1 cellular context compared by ENCODE assay signal in the genomic region with DNA sequence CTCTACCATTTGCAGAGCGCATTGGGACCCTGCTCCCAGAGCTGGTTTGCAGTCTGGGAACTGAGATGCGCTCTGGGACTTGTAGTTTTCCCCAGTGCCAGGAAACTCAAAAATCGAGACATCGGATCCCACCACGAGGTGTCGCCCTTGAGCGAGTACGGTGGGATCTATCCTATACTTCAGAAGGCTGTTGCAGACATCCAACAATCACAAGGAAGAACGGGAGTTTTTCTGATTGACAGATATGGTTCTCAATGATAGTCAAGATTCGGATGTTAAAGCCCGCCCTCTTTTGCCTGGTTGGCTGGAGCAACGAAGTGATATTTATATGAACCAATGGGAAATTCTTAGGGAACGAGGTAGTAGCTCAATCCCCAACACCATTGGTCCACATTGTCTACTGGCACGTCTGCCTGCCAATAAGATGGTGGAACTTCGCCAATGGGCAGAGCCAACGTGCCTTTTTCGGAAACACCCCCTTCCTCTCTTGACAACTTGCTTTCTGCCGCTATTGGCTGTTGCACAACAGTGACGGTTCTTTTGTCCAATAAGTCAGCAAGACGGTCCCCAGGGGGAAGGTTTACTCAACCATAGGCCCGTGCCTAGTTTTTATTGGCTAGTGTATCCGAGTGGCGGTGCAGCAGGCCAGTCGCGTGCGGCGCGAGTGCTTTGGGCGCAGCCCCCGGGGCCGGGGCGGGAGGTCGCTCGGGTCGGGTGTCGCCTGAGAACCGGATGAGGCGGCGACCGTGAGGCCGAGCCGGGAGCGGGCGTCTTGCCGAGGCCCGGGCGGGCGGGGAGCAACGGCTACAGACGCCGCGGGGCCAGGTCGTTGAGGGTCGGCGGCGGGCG.
A peak's percentile ranks its signal among the peaks of the same experiment; 100 is the strongest.
TF ChIP-seq lines count a peak whose summit lies in the region.

A gene (plus strand): TSS at position 724 of the 849 bp plus-strand sequence. CDS start 164 bp downstream, outside the sequence.

TF ChIP-seq in HEK293, 187 proteins besides CTCF, POLR2A, EP300 and RAD21 (continued from another document):
- TF ChIP-seq, protein P1, sequence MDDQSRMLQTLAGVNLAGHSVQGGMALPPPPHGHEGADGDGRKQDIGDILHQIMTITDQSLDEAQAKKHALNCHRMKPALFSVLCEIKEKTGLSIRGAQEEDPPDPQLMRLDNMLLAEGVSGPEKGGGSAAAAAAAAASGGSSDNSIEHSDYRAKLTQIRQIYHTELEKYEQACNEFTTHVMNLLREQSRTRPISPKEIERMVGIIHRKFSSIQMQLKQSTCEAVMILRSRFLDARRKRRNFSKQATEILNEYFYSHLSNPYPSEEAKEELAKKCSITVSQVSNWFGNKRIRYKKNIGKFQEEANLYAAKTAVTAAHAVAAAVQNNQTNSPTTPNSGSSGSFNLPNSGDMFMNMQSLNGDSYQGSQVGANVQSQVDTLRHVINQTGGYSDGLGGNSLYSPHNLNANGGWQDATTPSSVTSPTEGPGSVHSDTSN (CRISPR knock-in tag; IDR thresholded peaks at IDR 0.05), result peak; percentile 99
- TF ChIP-seq ZNF521 (tag by site-specific recombination; IDR thresholded peaks at IDR 0.05), result no peak
- no peak for TF ChIP-seq ZNF768 (tag by site-specific recombination; IDR thresholded peaks at IDR 0.05)
- peak; percentile 98 for TF ChIP-seq SP3 (tag by site-specific recombination; IDR thresholded peaks at IDR 0.05)
- TF ChIP-seq, protein P2, sequence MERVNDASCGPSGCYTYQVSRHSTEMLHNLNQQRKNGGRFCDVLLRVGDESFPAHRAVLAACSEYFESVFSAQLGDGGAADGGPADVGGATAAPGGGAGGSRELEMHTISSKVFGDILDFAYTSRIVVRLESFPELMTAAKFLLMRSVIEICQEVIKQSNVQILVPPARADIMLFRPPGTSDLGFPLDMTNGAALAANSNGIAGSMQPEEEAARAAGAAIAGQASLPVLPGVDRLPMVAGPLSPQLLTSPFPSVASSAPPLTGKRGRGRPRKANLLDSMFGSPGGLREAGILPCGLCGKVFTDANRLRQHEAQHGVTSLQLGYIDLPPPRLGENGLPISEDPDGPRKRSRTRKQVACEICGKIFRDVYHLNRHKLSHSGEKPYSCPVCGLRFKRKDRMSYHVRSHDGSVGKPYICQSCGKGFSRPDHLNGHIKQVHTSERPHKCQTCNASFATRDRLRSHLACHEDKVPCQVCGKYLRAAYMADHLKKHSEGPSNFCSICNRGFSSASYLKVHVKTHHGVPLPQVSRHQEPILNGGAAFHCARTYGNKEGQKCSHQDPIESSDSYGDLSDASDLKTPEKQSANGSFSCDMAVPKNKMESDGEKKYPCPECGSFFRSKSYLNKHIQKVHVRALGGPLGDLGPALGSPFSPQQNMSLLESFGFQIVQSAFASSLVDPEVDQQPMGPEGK (tag by site-specific recombination; IDR thresholded peaks at IDR 0.05), result peak; percentile 75
- no peak for TF ChIP-seq ZNF155 (tag by site-specific recombination; IDR thresholded peaks at IDR 0.05)
- TF ChIP-seq ZNF19 (tag by site-specific recombination; IDR thresholded peaks at IDR 0.05; ENCODE audit: low read depth), result no peak
- TF ChIP-seq, protein P3, sequence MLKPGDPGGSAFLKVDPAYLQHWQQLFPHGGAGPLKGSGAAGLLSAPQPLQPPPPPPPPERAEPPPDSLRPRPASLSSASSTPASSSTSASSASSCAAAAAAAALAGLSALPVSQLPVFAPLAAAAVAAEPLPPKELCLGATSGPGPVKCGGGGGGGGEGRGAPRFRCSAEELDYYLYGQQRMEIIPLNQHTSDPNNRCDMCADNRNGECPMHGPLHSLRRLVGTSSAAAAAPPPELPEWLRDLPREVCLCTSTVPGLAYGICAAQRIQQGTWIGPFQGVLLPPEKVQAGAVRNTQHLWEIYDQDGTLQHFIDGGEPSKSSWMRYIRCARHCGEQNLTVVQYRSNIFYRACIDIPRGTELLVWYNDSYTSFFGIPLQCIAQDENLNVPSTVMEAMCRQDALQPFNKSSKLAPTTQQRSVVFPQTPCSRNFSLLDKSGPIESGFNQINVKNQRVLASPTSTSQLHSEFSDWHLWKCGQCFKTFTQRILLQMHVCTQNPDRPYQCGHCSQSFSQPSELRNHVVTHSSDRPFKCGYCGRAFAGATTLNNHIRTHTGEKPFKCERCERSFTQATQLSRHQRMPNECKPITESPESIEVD (tag by site-specific recombination; IDR thresholded peaks at IDR 0.05), result no peak
- TF ChIP-seq ZXDB (tag by site-specific recombination; IDR thresholded peaks at IDR 0.05), result peak; percentile 73
- no peak for TF ChIP-seq YY2 (tag by site-specific recombination; IDR thresholded peaks at IDR 0.05)
- no peak for TF ChIP-seq ZNF175 (tag by site-specific recombination; IDR thresholded peaks at IDR 0.05)
- no peak for TF ChIP-seq ZNF114 (tag by site-specific recombination; IDR thresholded peaks at IDR 0.05)
- no peak for TF ChIP-seq ZNF530 (tag by site-specific recombination; IDR thresholded peaks at IDR 0.05; ENCODE audit: low read depth)
- no peak for TF ChIP-seq ZSCAN23 (tag by site-specific recombination; IDR thresholded peaks at IDR 0.05)
- peak; percentile 70 for TF ChIP-seq ZBTB20 (tag by site-specific recombination; IDR thresholded peaks at IDR 0.05)
- TF ChIP-seq ZBTB17 (tag by site-specific recombination; IDR thresholded peaks at IDR 0.05), result peak; percentile 95
- TF ChIP-seq BCL11B (tag by site-specific recombination; IDR thresholded peaks at IDR 0.05; ENCODE audit: low read depth), result no peak
- peak; percentile 40 for TF ChIP-seq FEZF1 (tag by site-specific recombination; IDR thresholded peaks at IDR 0.05)
- TF ChIP-seq, protein P4, sequence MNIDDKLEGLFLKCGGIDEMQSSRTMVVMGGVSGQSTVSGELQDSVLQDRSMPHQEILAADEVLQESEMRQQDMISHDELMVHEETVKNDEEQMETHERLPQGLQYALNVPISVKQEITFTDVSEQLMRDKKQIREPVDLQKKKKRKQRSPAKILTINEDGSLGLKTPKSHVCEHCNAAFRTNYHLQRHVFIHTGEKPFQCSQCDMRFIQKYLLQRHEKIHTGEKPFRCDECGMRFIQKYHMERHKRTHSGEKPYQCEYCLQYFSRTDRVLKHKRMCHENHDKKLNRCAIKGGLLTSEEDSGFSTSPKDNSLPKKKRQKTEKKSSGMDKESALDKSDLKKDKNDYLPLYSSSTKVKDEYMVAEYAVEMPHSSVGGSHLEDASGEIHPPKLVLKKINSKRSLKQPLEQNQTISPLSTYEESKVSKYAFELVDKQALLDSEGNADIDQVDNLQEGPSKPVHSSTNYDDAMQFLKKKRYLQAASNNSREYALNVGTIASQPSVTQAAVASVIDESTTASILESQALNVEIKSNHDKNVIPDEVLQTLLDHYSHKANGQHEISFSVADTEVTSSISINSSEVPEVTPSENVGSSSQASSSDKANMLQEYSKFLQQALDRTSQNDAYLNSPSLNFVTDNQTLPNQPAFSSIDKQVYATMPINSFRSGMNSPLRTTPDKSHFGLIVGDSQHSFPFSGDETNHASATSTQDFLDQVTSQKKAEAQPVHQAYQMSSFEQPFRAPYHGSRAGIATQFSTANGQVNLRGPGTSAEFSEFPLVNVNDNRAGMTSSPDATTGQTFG (tag by site-specific recombination; IDR thresholded peaks at IDR 0.05; ENCODE audit: borderline replicate concordance), result no peak
- TF ChIP-seq, protein P5, sequence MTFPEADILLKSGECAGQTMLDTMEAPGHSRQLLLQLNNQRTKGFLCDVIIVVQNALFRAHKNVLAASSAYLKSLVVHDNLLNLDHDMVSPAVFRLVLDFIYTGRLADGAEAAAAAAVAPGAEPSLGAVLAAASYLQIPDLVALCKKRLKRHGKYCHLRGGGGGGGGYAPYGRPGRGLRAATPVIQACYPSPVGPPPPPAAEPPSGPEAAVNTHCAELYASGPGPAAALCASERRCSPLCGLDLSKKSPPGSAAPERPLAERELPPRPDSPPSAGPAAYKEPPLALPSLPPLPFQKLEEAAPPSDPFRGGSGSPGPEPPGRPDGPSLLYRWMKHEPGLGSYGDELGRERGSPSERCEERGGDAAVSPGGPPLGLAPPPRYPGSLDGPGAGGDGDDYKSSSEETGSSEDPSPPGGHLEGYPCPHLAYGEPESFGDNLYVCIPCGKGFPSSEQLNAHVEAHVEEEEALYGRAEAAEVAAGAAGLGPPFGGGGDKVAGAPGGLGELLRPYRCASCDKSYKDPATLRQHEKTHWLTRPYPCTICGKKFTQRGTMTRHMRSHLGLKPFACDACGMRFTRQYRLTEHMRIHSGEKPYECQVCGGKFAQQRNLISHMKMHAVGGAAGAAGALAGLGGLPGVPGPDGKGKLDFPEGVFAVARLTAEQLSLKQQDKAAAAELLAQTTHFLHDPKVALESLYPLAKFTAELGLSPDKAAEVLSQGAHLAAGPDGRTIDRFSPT (tag by site-specific recombination; IDR thresholded peaks at IDR 0.05), result no peak
- no peak for TF ChIP-seq ZFP69B (tag by site-specific recombination; IDR thresholded peaks at IDR 0.05)
- TF ChIP-seq ZNF610 (tag by site-specific recombination; IDR thresholded peaks at IDR 0.05; ENCODE audit: borderline replicate concordance), result no peak
- peak; percentile 99 for TF ChIP-seq IKZF3 (tag by site-specific recombination; IDR thresholded peaks at IDR 0.05)
- TF ChIP-seq ZEB2 (tag by site-specific recombination; IDR thresholded peaks at IDR 0.05), result peak; percentile 20; the same call in 1 of the 2 replicates
- TF ChIP-seq EGR2 (tag by site-specific recombination; IDR thresholded peaks at IDR 0.05; ENCODE audit: low read depth), result no peak
- no peak for TF ChIP-seq MEIS1 (CRISPR knock-in tag; IDR thresholded peaks at IDR 0.05; ENCODE audit: borderline replicate concordance)
- TF ChIP-seq, protein P6, sequence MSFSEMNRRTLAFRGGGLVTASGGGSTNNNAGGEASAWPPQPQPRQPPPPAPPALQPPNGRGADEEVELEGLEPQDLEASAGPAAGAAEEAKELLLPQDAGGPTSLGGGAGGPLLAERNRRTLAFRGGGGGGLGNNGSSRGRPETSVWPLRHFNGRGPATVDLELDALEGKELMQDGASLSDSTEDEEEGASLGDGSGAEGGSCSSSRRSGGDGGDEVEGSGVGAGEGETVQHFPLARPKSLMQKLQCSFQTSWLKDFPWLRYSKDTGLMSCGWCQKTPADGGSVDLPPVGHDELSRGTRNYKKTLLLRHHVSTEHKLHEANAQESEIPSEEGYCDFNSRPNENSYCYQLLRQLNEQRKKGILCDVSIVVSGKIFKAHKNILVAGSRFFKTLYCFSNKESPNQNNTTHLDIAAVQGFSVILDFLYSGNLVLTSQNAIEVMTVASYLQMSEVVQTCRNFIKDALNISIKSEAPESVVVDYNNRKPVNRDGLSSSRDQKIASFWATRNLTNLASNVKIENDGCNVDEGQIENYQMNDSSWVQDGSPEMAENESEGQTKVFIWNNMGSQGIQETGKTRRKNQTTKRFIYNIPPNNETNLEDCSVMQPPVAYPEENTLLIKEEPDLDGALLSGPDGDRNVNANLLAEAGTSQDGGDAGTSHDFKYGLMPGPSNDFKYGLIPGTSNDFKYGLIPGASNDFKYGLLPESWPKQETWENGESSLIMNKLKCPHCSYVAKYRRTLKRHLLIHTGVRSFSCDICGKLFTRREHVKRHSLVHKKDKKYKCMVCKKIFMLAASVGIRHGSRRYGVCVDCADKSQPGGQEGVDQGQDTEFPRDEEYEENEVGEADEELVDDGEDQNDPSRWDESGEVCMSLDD (tag by site-specific recombination; IDR thresholded peaks at IDR 0.05), result no peak
- 0 out of 2 replicates have a peak, but pooled peaks have one; percentile 10 for TF ChIP-seq KLF1 (tag by site-specific recombination; IDR thresholded peaks at IDR 0.05)
- no peak for TF ChIP-seq ZNF510 (tag by site-specific recombination; IDR thresholded peaks at IDR 0.05; ENCODE audit: insufficient replicate concordance)
- peak; percentile 83 for TF ChIP-seq ZNF335 (tag by site-specific recombination; conservative IDR thresholded peaks at IDR 0.05)
- TF ChIP-seq ZBTB1 (tag by site-specific recombination; IDR thresholded peaks at IDR 0.05), result no peak
- no peak for TF ChIP-seq ZNF843 (tag by site-specific recombination; IDR thresholded peaks at IDR 0.05)
- peak; percentile 100 for TF ChIP-seq SP2 (tag by site-specific recombination; IDR thresholded peaks at IDR 0.05)
- TF ChIP-seq ZNF394 (tag by site-specific recombination; IDR thresholded peaks at IDR 0.05; ENCODE audit: borderline replicate concordance), result no peak; the same call in 1 of the 2 replicates
- TF ChIP-seq SP7 (tag by site-specific recombination; IDR thresholded peaks at IDR 0.05), result peak; percentile 11; the same call in 1 of the 2 replicates
- TF ChIP-seq, protein P7, sequence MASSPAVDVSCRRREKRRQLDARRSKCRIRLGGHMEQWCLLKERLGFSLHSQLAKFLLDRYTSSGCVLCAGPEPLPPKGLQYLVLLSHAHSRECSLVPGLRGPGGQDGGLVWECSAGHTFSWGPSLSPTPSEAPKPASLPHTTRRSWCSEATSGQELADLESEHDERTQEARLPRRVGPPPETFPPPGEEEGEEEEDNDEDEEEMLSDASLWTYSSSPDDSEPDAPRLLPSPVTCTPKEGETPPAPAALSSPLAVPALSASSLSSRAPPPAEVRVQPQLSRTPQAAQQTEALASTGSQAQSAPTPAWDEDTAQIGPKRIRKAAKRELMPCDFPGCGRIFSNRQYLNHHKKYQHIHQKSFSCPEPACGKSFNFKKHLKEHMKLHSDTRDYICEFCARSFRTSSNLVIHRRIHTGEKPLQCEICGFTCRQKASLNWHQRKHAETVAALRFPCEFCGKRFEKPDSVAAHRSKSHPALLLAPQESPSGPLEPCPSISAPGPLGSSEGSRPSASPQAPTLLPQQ (tag by site-specific recombination; IDR thresholded peaks at IDR 0.05), result no peak
- TF ChIP-seq ZNF157 (tag by site-specific recombination; IDR thresholded peaks at IDR 0.05), result no peak
- TF ChIP-seq, protein P8, sequence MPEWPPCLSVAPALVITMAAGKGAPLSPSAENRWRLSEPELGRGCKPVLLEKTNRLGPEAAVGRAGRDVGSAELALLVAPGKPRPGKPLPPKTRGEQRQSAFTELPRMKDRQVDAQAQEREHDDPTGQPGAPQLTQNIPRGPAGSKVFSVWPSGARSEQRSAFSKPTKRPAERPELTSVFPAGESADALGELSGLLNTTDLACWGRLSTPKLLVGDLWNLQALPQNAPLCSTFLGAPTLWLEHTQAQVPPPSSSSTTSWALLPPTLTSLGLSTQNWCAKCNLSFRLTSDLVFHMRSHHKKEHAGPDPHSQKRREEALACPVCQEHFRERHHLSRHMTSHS (tag by site-specific recombination; IDR thresholded peaks at IDR 0.05), result no peak
